1 cellular context compared by ENCODE assay signal in genomic region chr1:94962745-94963265, GRCh38.
TF ChIP-seq lines count a peak whose summit lies in the region.

No MANE protein-coding gene starts in this region.

TF ChIP-seq in HepG2, 621 proteins besides CTCF, POLR2A, EP300 and RAD21 (continued from another document and continues in another):
- TF ChIP-seq ZNF710 (CRISPR knock-in tag; IDR thresholded peaks at IDR 0.05; ENCODE audit: borderline replicate concordance), result peak; percentile 69; the same call in 1 of the 2 replicates
- TF ChIP-seq ZNF10 (CRISPR knock-in tag; IDR thresholded peaks at IDR 0.05; ENCODE audit: borderline replicate concordance, low read depth), result no peak
- no peak for TF ChIP-seq GFI1 (CRISPR knock-in tag; IDR thresholded peaks at IDR 0.05; ENCODE audit: borderline replicate concordance)
- no peak for TF ChIP-seq GRHL1 (CRISPR knock-in tag; conservative IDR thresholded peaks at IDR 0.05)
- peak; percentile 65; the same call in 1 of the 2 replicates for TF ChIP-seq DRAP1 (CRISPR knock-in tag; IDR thresholded peaks at IDR 0.05)
- TF ChIP-seq YEATS2 (CRISPR knock-in tag; IDR thresholded peaks at IDR 0.05; ENCODE audit: borderline replicate concordance), result no peak; the same call in 1 of the 2 replicates
- TF ChIP-seq RXRA (CRISPR knock-in tag; IDR thresholded peaks at IDR 0.05), result peak; percentile 66; the same call in 1 of the 2 replicates
- no peak for TF ChIP-seq CEBPZ (IDR thresholded peaks at IDR 0.05; ENCODE audit: low read length)
- TF ChIP-seq SIX1 (CRISPR knock-in tag; IDR thresholded peaks at IDR 0.05; ENCODE audit: borderline replicate concordance), result peak; percentile 54; the same call in 1 of the 2 replicates
- TF ChIP-seq NR2F2 (IDR thresholded peaks at IDR 0.05; ENCODE audit: borderline replicate concordance, low read depth), result peak; percentile 79
- TF ChIP-seq ZNF737 (CRISPR knock-in tag; IDR thresholded peaks at IDR 0.05; ENCODE audit: borderline replicate concordance), result no peak
- TF ChIP-seq ZNF441 (CRISPR knock-in tag; IDR thresholded peaks at IDR 0.05; ENCODE audit: borderline replicate concordance), result no peak
- no peak for TF ChIP-seq ZNF674 (CRISPR knock-in tag; IDR thresholded peaks at IDR 0.05; ENCODE audit: low read depth)
- peak; percentile 71 for TF ChIP-seq SAP130 (CRISPR knock-in tag; IDR thresholded peaks at IDR 0.05; ENCODE audit: low read depth)
- no peak for TF ChIP-seq NONO (IDR thresholded peaks at IDR 0.05)
- 0 out of 2 replicates have a peak, but pooled peaks have one; percentile 25 for TF ChIP-seq NONO (CRISPR knock-in tag; conservative IDR thresholded peaks at IDR 0.05)
- peak; percentile 60; the same call in 1 of the 2 replicates for TF ChIP-seq ZKSCAN8 (CRISPR knock-in tag; IDR thresholded peaks at IDR 0.05; ENCODE audit: borderline replicate concordance)
- TF ChIP-seq KLF12 (CRISPR knock-in tag; IDR thresholded peaks at IDR 0.05; ENCODE audit: borderline replicate concordance), result no peak
- TF ChIP-seq ZNF44 (CRISPR knock-in tag; IDR thresholded peaks at IDR 0.05), result no peak
- no peak for TF ChIP-seq ZNF646 (CRISPR knock-in tag; IDR thresholded peaks at IDR 0.05)
- peak; percentile 20; the same call in 1 of the 2 replicates for TF ChIP-seq MAFF (IDR thresholded peaks at IDR 0.05; ENCODE audit: low read depth, low read length)
- TF ChIP-seq IRF2 (CRISPR knock-in tag; IDR thresholded peaks at IDR 0.05), result peak; percentile 89; the same call in 1 of the 2 replicates
- TF ChIP-seq EZH2 (conservative IDR thresholded peaks at IDR 0.05; ENCODE audit: low read depth, low read length), result no peak
- no peak for TF ChIP-seq NCOA5 (CRISPR knock-in tag; IDR thresholded peaks at IDR 0.05)
- no peak for TF ChIP-seq MBD4 (IDR thresholded peaks at IDR 0.05; ENCODE audit: borderline replicate concordance, low read length)
- TF ChIP-seq ZNF30 (CRISPR knock-in tag; IDR thresholded peaks at IDR 0.05), result no peak
- no peak for TF ChIP-seq MEIS1 (CRISPR knock-in tag; IDR thresholded peaks at IDR 0.05; ENCODE audit: borderline replicate concordance)
- TF ChIP-seq ZNF367 (CRISPR knock-in tag; IDR thresholded peaks at IDR 0.05; ENCODE audit: borderline replicate concordance), result no peak
- no peak for TF ChIP-seq GLMP (CRISPR knock-in tag; IDR thresholded peaks at IDR 0.05; ENCODE audit: borderline replicate concordance)
- peak; percentile 71 for TF ChIP-seq ZGPAT (CRISPR knock-in tag; IDR thresholded peaks at IDR 0.05)
- no peak for TF ChIP-seq ZNF235 (CRISPR knock-in tag; IDR thresholded peaks at IDR 0.05; ENCODE audit: borderline replicate concordance)
- TF ChIP-seq CBX2 (IDR thresholded peaks at IDR 0.05; ENCODE audit: low read depth, low read length), result no peak
- TF ChIP-seq CBX2 (CRISPR knock-in tag; IDR thresholded peaks at IDR 0.05; ENCODE audit: low read depth), result no peak
- no peak for TF ChIP-seq NFYB (CRISPR knock-in tag; IDR thresholded peaks at IDR 0.05)
- no peak for TF ChIP-seq MATR3 (CRISPR knock-in tag; IDR thresholded peaks at IDR 0.05)
- no peak for TF ChIP-seq ZNF251 (CRISPR knock-in tag; IDR thresholded peaks at IDR 0.05)
- TF ChIP-seq HNF4A (CRISPR knock-in tag; IDR thresholded peaks at IDR 0.05), result peak; percentile 95
- TF ChIP-seq FOXA3 (CRISPR knock-in tag; IDR thresholded peaks at IDR 0.05), result peak; percentile 65
- TF ChIP-seq ZNF678 (CRISPR knock-in tag; IDR thresholded peaks at IDR 0.05), result no peak
- TF ChIP-seq NCOA1 (CRISPR knock-in tag; IDR thresholded peaks at IDR 0.05), result no peak
- TF ChIP-seq TBX3 (IDR thresholded peaks at IDR 0.05; ENCODE audit: borderline replicate concordance), result no peak
- TF ChIP-seq ZNF766 (CRISPR knock-in tag; IDR thresholded peaks at IDR 0.05; ENCODE audit: borderline replicate concordance), result no peak
- TF ChIP-seq ZNF644 (CRISPR knock-in tag; IDR thresholded peaks at IDR 0.05; ENCODE audit: low read depth), result 0 out of 2 replicates have a peak, but pooled peaks have one; percentile 19
- peak; percentile 67 for TF ChIP-seq KMT2A (CRISPR knock-in tag; IDR thresholded peaks at IDR 0.05)
- TF ChIP-seq TSC22D2 (CRISPR knock-in tag; IDR thresholded peaks at IDR 0.05; ENCODE audit: borderline replicate concordance), result no peak; the same call in 1 of the 2 replicates
- TF ChIP-seq KDM5A (IDR thresholded peaks at IDR 0.05; ENCODE audit: borderline replicate concordance, low read length), result no peak; the same call in 1 of the 2 replicates
- TF ChIP-seq LBX2 (CRISPR knock-in tag; IDR thresholded peaks at IDR 0.05; ENCODE audit: borderline replicate concordance), result no peak
- TF ChIP-seq ZSCAN12 (CRISPR knock-in tag; IDR thresholded peaks at IDR 0.05), result no peak
- peak; percentile 91 for TF ChIP-seq MIXL1 (CRISPR knock-in tag; IDR thresholded peaks at IDR 0.05)
- TF ChIP-seq PHF21A (CRISPR knock-in tag; IDR thresholded peaks at IDR 0.05), result peak; percentile 81
